In the genomic region with DNA sequence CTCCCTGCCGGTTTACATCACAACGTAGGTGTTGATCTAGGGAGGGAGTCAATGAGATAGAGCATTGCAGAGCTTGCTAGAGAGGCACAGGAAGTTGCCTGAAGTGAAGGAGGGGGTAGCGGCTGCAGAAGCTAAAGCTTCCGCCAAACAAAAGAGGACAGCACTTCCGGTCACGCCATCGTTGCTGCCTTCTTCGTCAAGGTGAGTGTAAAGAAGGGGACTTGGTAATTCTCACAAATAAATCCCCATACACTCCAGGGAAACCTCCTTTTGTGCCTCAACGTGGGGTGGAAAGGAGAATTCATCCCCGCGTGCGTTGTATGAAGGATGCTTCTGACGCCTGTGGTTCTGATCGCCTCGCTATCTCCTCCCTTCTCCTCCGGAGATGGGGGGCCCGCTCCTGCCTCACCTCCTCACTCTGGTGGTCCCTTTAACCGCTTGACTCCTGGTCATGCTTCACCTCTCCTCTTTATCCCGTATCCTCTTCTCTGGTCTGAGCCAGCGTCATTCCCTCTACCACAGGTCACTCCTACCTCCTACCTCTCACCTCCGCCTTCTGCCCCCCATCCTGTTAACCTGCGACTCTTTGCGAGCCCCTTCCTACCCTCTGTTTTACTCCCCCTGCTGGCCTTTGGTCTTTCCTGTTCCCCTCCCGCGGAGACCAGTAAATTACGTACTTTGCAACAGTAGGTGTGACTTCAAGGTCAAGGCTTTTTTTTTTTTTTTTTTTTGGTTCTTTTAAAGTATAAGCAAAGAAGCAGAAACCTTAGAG, we compare ENCODE assay signal across 7 cellular contexts.
DNase-seq lines count a peak whose midpoint lies in the region; ATAC-seq lines count a peak whose summit lies in the region.

No MANE protein-coding gene starts in this region.

- peak; percentile 76 for DNase-seq in NCI-H345 (lab: John Stamatoyannopoulos, UW)
- peak; percentile 6 to 28 for DNase-seq in activated CD4-positive, alpha-beta T cell treated with anti-CD3 and anti-CD28 coated beads, Interleukin-2, amount 50 U/mL, for 24 hours (ENCODE audit: low read depth in 1 of 2, low spot score in 1 of 2)
- peak; percentile 56 for DNase-seq in ecto neural progenitor cell (ENCODE audit: low spot score)
- peak; percentile 38 for DNase-seq in medulla oblongata (ENCODE audit: extremely low spot score)
- peak; percentile 5 for DNase-seq in stimulated activated CD8-positive, alpha-beta memory T cell treated with anti-CD3 and anti-CD28 coated beads, Interleukin-12 subunit alpha, Interleukin-12 subunit beta, amount 100 ng/mL, for 24 hours (ENCODE audit: extremely low read depth)

- peak; percentile 95 for ATAC-seq in GM18519 (IDR thresholded peaks at IDR 0.05; ENCODE audit: low FRiP score, unreplicated experiment)
- peak; percentile 79 for ATAC-seq in HG03025 (IDR thresholded peaks at IDR 0.05; ENCODE audit: low FRiP score, unreplicated experiment)

Comparison
In these comparisons a context has a peak if more than half of its experiments do, and no peak if none do; other contexts are left out.
1. Peak in every context shown above with its lines: DNase-seq and ATAC-seq.
2. DNase-seq: peak in every context shown above with its lines; median percentile 76 in NCI-H345; 56 in ecto neural progenitor cell; 38 in medulla oblongata; 17 in activated CD4-positive, alpha-beta T cell treated with anti-CD3 and anti-CD28 coated beads, Interleukin-2, amount 50 U/mL, for 24 hours; 5 in stimulated activated CD8-positive, alpha-beta memory T cell treated with anti-CD3 and anti-CD28 coated beads, Interleukin-12 subunit alpha, Interleukin-12 subunit beta, amount 100 ng/mL, for 24 hours.